ENCODE assay signal across 19 cellular contexts in the genomic region with DNA sequence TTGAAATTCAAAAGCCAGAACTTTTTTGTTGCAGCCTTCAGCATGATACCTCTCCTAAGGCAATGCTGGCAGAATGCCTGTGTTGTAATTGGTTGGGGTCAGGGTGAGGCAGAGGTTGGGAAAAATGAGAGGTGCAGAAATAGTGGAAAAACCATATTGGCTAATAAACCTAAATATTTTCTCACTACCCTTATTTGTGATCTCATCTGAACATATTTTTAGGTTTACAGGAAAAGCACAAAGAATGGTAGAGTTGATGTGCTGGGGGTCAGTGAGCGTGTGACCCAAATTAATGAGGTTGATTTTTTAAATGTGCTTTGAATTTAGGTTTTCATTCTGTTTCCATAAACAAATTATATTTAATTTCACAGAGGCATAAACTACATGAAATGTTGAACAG.
DNase-seq lines count a peak whose midpoint lies in the region; ATAC-seq and TF ChIP-seq lines count a peak whose summit lies in the region.
"Had no signal": no experiment of that assay in that cellular context is flagged by ENCODE, and none has a peak within 500 bp of the region (broad histone marks: within the 10 kb centered on the region; RNA-seq: fewer than 3 reads in every experiment).

No MANE protein-coding gene starts in this region.

- H3K4me1 ChIP-seq in Karpas-422 (ENCODE audit: low read length) (no peaks in the 10 kb centered on the region), mammary epithelial cell (ENCODE audit: insufficient read depth, low read length) (no peaks in the 10 kb centered on the region)
- H3K4me1 ChIP-seq: A549 had no signal

- H3K79me2 ChIP-seq in Karpas-422 (ENCODE audit: low read length) (no peaks in the 10 kb centered on the region), mammary epithelial cell (ENCODE audit: insufficient read depth, low read length) (no peaks in the 10 kb centered on the region)

- DNase-seq in EH (ENCODE audit: low read depth) = peak; percentile 11
- DNase-seq in choroid plexus epithelial cell (ENCODE audit: low read depth) = peak; percentile 69
- peak; percentile 3 for DNase-seq in fibroblast of mammary gland (ENCODE audit: low read depth)
- DNase-seq in NCI-H2171 treated with DMSO at 0.1 percent for 48 hours (lab: John Stamatoyannopoulos, UW) = no peak
- DNase-seq in Karpas-422 = no peak
- DNase-seq in mammary epithelial cell = no peak
- DNase-seq: 8988T; ACHN; C1 segment of cervical spinal cord; Calu3; CD4-positive, alpha-beta memory T cell; COR-L47; DMS53; DMS79 treated with DMSO at 0.1 percent for 48 hours; H9 had no signal

- CTCF ChIA-PET in mammary epithelial cell (lab: Charles Lee; ENCODE audit: low non-redundant PET) = no interaction called here

- intact Hi-C loops in mammary epithelial cell (cut with micrococcal nuclease) = no loop called here

- H3K4me3 ChIP-seq in choroid plexus epithelial cell (ENCODE audit: low read depth, low read length) = no peak overlapping the region
- H3K4me3 ChIP-seq in fibroblast of mammary gland (ENCODE audit: control insufficient read depth, low read depth, low read length) = no peak overlapping the region
- no peak overlapping the region for H3K4me3 ChIP-seq in Karpas-422 (ENCODE audit: low read length)
- no peak overlapping the region for H3K4me3 ChIP-seq in mammary epithelial cell (replicated peaks in 1 of 3; ENCODE audit: insufficient read depth in 1 of 3, low read depth in 2 of 3, low read length in 3 of 3)
- H3K4me3 ChIP-seq: A549, GM23338 had no signal

- in situ Hi-C loops in mammary epithelial cell (cut with MboI; ENCODE audit: low sequenced_read_pairs in 2 of 2) = no loop called here

- 0 out of 2 replicates have a peak, but pooled peaks cover 3% of the 10 kb centered on the region for H3K9me2 ChIP-seq in Karpas-422 (replicated peaks; ENCODE audit: insufficient read depth, low read length)

- H3K9me3 ChIP-seq in Karpas-422 (ENCODE audit: low read length) = peaks cover 9% of the 10 kb centered on the region
- no peaks in the 10 kb centered on the region for H3K9me3 ChIP-seq in mammary epithelial cell (replicated peaks; ENCODE audit: insufficient read depth, low read length)
- H3K9me3 ChIP-seq: A549 had no signal

- no peak overlapping the region for H3K9ac ChIP-seq in Karpas-422 (ENCODE audit: low read length)
- H3K9ac ChIP-seq in mammary epithelial cell (ENCODE audit: insufficient read depth, low read length) = no peak overlapping the region

- no peaks in the 10 kb centered on the region for H4K20me1 ChIP-seq in Karpas-422 (ENCODE audit: insufficient read depth, low read depth, low read length)
- no peaks in the 10 kb centered on the region for H4K20me1 ChIP-seq in mammary epithelial cell (ENCODE audit: insufficient read depth, low read length)

- no peak for ATAC-seq in HG03354 (IDR thresholded peaks at IDR 0.05; ENCODE audit: poor library complexity, severe bottlenecking, unreplicated experiment)
- ATAC-seq: A549, GM23338, HCT116 had no signal

- TF ChIP-seq CTCF in choroid plexus epithelial cell (conservative IDR thresholded peaks at IDR 0.05; ENCODE audit: low read depth, low read length) = no peak
- no peak for TF ChIP-seq CTCF in fibroblast of mammary gland (conservative IDR thresholded peaks at IDR 0.05; ENCODE audit: control insufficient read depth, insufficient read depth, low read depth, low read length)
- TF ChIP-seq CTCF in mammary epithelial cell (conservative IDR thresholded peaks at IDR 0.05 in 1 of 2, IDR thresholded peaks at IDR 0.05 in 1 of 2; ENCODE audit: extremely low read depth in 1 of 2, insufficient read depth in 1 of 2, low read depth in 1 of 2, low read length in 2 of 2) = no peak

- 30% methylated on average over 1 of the region's 1 CpG for WGBS in mammary epithelial cell (ENCODE audit: low coverage, missing lambda C conversion rate)

- H3K27me3 ChIP-seq in Karpas-422 (ENCODE audit: low read length) (no peaks in the 10 kb centered on the region), mammary epithelial cell (ENCODE audit: insufficient read depth, low read length) (no peaks in the 10 kb centered on the region)

- H2AFZ ChIP-seq in Karpas-422 (ENCODE audit: low read length) (no peak overlapping the region), mammary epithelial cell (ENCODE audit: low read depth, low read length) (no peak overlapping the region)
- H2AFZ ChIP-seq: GM23338 had no signal

- H3K36me3 ChIP-seq in Karpas-422 (ENCODE audit: insufficient read depth, low read length) = no peaks in the 10 kb centered on the region
- H3K36me3 ChIP-seq in mammary epithelial cell (ENCODE audit: insufficient read depth, low read length) = no peaks in the 10 kb centered on the region

- BruUV-seq in mammary epithelial cell (replicated peaks; lab: Mats Ljungman, UMichigan) = no TSS peak

- H3K4me2 ChIP-seq in Karpas-422 (ENCODE audit: low read depth, low read length, poor library complexity, severe bottlenecking) (no peak overlapping the region), mammary epithelial cell (ENCODE audit: insufficient read depth, low read depth, low read length) (no peak overlapping the region)
- H3K4me2 ChIP-seq: A549, GM23338 had no signal

- no peak overlapping the region for H3K27ac ChIP-seq in Karpas-422 (ENCODE audit: low read length)
- no peak overlapping the region for H3K27ac ChIP-seq in mammary epithelial cell (ENCODE audit: insufficient read depth, low read depth, low read length)
- H3K27ac ChIP-seq: A549 had no signal

- dilution Hi-C loops in mammary epithelial cell (cut with HindIII; ENCODE audit: low sequenced_read_pairs) = no loop called here

Comparison
In these comparisons a context has a peak if more than half of its experiments do, and no peak if none do; other contexts are left out.
1. DNase-seq: peak in EH (single experiment), choroid plexus epithelial cell (single experiment) and fibroblast of mammary gland (single experiment); none in NCI-H2171 treated with DMSO at 0.1 percent for 48 hours (single experiment), Karpas-422 (single experiment) and mammary epithelial cell (single experiment).